Comparison of ENCODE assay signal across 8 cellular contexts in the genomic region with DNA sequence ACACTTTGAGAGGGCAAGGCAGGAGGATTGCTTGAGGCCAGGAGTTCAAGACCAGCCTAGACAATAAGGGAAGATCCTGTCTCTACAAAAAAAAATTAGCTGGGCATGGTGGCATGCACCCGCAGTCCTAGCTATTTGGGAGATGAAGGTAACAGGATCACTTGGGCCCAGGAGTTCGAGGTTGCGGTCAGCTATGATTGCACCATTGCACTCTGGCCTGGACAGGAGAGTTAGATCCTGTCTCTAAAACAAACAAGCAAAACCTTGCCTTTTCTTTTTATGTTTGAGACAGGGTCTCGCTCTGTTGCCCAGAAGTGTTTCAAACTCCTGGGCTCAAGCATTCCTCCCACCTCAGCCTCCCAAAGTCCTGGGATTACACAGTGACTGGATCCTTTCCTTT. TPM values are rescaled to one million over a fixed set of nuclear protein-coding genes. Genes with fewer than 3 reads are reported as not detected.
"Had no signal": no experiment of that assay in that cellular context is flagged by ENCODE, and none has a peak within 500 bp of the region (broad histone marks: within the 10 kb centered on the region; RNA-seq: fewer than 3 reads in every experiment).

No MANE protein-coding gene starts in this region.

- H3K4me3 ChIP-seq: GM12878 had no signal

- FAIRE-seq: G401.6, GM12878, GM12891, GM12892, GM18507, GM19239 had no signal

- DNase-seq: GDM1, GF-D8 had no signal

- ATAC-seq: GM12878 had no signal

RNA-seq across cellular contexts. Expression of gene PLEKHH2, which starts 26.7 kb away (rescaled TPM):
- total RNA-seq: GM12878 had no signal
- polyA plus RNA-seq: GM12878 had no signal
